In the genomic region with DNA sequence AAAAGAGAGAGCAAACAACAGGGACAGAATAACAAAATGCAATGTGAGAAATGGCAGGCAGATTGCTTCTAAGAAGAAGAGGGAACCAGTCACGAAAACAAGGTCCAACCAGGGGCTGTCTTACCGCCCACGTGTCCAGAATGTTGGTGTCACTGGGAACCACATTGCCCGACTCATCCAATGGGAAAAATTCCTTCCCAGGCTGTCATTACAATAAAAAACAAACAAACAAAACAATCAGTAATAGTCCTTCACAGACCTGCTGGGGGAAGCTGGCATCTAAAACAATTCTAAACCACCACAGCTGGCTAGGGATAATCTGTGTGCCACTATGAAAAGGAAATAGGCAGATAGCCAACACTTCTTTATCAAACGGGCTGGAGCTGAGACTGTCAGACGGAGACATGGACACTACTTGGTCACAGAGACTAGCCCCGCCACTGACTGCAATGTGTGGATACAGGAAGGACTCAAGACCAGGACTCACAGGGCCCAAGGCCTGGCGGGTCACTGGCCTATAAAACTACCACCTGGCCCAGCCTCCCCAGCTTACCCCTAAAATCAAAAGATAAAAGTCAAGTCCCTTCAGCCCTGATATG, we compare ENCODE assay signal across 22 cellular contexts. TPM values are rescaled to one million over a fixed set of nuclear protein-coding genes. Genes with fewer than 3 reads are reported as not detected.
A peak's percentile ranks its signal among the peaks of the same experiment; 100 is the strongest.
DNase-seq lines count a peak whose midpoint lies in the region; ATAC-seq and TF ChIP-seq lines count a peak whose summit lies in the region.
"Had no signal": no experiment of that assay in that cellular context is flagged by ENCODE, and none has a peak within 500 bp of the region (broad histone marks: within the 10 kb centered on the region; RNA-seq: fewer than 3 reads in every experiment).

No MANE protein-coding gene starts in this region.

- no peaks in the 10 kb centered on the region for H4K20me1 ChIP-seq in fibroblast of lung (ENCODE audit: control insufficient read depth, extremely low read depth, insufficient read depth, low read length)

- no peak overlapping the region for H2AFZ ChIP-seq in fibroblast of lung (ENCODE audit: low read length)

- peaks cover 3% of the 10 kb centered on the region for H3K79me2 ChIP-seq in fibroblast of lung (ENCODE audit: control insufficient read depth, insufficient read depth, low read length)

- no TSS peak for BruUV-seq in MCF 10A (replicated peaks; lab: Mats Ljungman, UMichigan)

- POLR2A ChIA-PET in MCF 10A (lab: Yijun Ruan, JAX): interaction anchor here (1.0 kb wide), 1 partner anchor 12 kb away, joined by 3 read pairs; no protein-coding TSS in a partner anchor

- H3K4me1 ChIP-seq in breast epithelium: no peaks in the 10 kb centered on the region
- H3K4me1 ChIP-seq in RWPE2 (ENCODE audit: insufficient read depth, poor library complexity, severe bottlenecking): peaks cover 10% of the 10 kb centered on the region
- H3K4me1 ChIP-seq in fibroblast of lung (ENCODE audit: control insufficient read depth, extremely low read depth, insufficient read depth, low read length): peaks cover 37% of the 10 kb centered on the region

- peak overlapping the region; percentile 89 for H3K27ac Mint-ChIP-seq in MCF 10A (ENCODE audit: low read depth, unreplicated experiment)
- H3K27ac Mint-ChIP-seq in stimulated activated effector memory CD8-positive, alpha-beta T cell treated with anti-CD3 and anti-CD28 coated beads, Interleukin-12 subunit alpha, Interleukin-12 subunit beta, amount 100 ng/mL, for 72 hours: peak overlapping the region; percentile 79
- H3K27ac Mint-ChIP-seq: activated CD4-positive, alpha-beta memory T cell treated with anti-CD3 and anti-CD28 coated beads, Interleukin-2, amount 10 ng/mL, durations not matched to agents 7 days and 5 days; activated naive CD8-positive, alpha-beta T cell; natural killer cell treated with Interleukin-12 subunit alpha and Interleukin-12 subunit beta and Interleukin-15 and Interleukin-18, amount 100 ng/mL, for 72 hours; stimulated activated memory B cell treated with anti-CD40 and anti-IgM and Interleukin-4, amounts not matched to agents 10 μg/mL and 1 μg/mL and 100 μg/mL, for 72 hours had no signal

- TF ChIP-seq CTCF in MCF 10A (IDR thresholded peaks at IDR 0.05; ENCODE audit: unreplicated experiment): no peak
- no peak for TF ChIP-seq CTCF in breast epithelium (IDR thresholded peaks at IDR 0.05)
- no peak for TF ChIP-seq CTCF in RWPE2 (IDR thresholded peaks at IDR 0.05; ENCODE audit: poor library complexity, severe bottlenecking)
- TF ChIP-seq CTCF in fibroblast of lung (conservative IDR thresholded peaks at IDR 0.05 in 1 of 2, IDR thresholded peaks at IDR 0.05 in 1 of 2; ENCODE audit: low read depth in 1 of 2, low read length in 2 of 2): no peak

- H3K4me3 ChIP-seq in breast epithelium (no peak overlapping the region), RWPE2 (ENCODE audit: severe bottlenecking) (no peak overlapping the region), fibroblast of lung (replicated peaks in 1 of 4; ENCODE audit: control extremely low read depth in 1 of 4, insufficient read depth in 1 of 4, low read depth in 3 of 4, low read length in 4 of 4) (no peak overlapping the region)
- H3K4me3 ChIP-seq: lung, thyroid gland had no signal

- intact Hi-C loops in MCF 10A (cut with micrococcal nuclease): no loop called here
- intact Hi-C loops in breast epithelium (cut with DNase I; ENCODE audit: low total_unique reads): no loop called here

- no peak overlapping the region for H3K9ac ChIP-seq in fibroblast of lung (ENCODE audit: insufficient read depth, low read length)

- no peak overlapping the region for H3K27ac ChIP-seq in breast epithelium
- peak overlapping the region; percentile 42 for H3K27ac ChIP-seq in RWPE2 (ENCODE audit: poor library complexity, severe bottlenecking)
- H3K27ac ChIP-seq in fibroblast of lung (ENCODE audit: insufficient read depth, low read length): peak overlapping the region; percentile 81
- H3K27ac ChIP-seq: thyroid gland, VCaP had no signal

- H3K9me3 Mint-ChIP-seq in MCF 10A (ENCODE audit: unreplicated experiment): no peaks in the 10 kb centered on the region
- no peaks in the 10 kb centered on the region for H3K9me3 Mint-ChIP-seq in stimulated activated effector memory CD8-positive, alpha-beta T cell treated with anti-CD3 and anti-CD28 coated beads, Interleukin-12 subunit alpha, Interleukin-12 subunit beta, amount 100 ng/mL, for 72 hours
- H3K9me3 Mint-ChIP-seq: activated CD4-positive, alpha-beta memory T cell treated with anti-CD3 and anti-CD28 coated beads, Interleukin-2, amount 10 ng/mL, durations not matched to agents 7 days and 5 days; natural killer cell treated with Interleukin-12 subunit alpha and Interleukin-12 subunit beta and Interleukin-15 and Interleukin-18, amount 100 ng/mL, for 72 hours; stimulated activated memory B cell treated with anti-CD40 and anti-IgM and Interleukin-4, amounts not matched to agents 10 μg/mL and 1 μg/mL and 100 μg/mL, for 72 hours had no signal

- no peak overlapping the region for H3K4me3 Mint-ChIP-seq in MCF 10A (ENCODE audit: unreplicated experiment)
- H3K4me3 Mint-ChIP-seq in stimulated activated effector memory CD8-positive, alpha-beta T cell treated with anti-CD3 and anti-CD28 coated beads, Interleukin-12 subunit alpha, Interleukin-12 subunit beta, amount 100 ng/mL, for 72 hours: no peak overlapping the region
- H3K4me3 Mint-ChIP-seq: activated CD4-positive, alpha-beta memory T cell treated with anti-CD3 and anti-CD28 coated beads, Interleukin-2, amount 10 ng/mL, durations not matched to agents 7 days and 5 days; activated naive CD8-positive, alpha-beta T cell; natural killer cell treated with Interleukin-12 subunit alpha and Interleukin-12 subunit beta and Interleukin-15 and Interleukin-18, amount 100 ng/mL, for 72 hours; stimulated activated memory B cell treated with anti-CD40 and anti-IgM and Interleukin-4, amounts not matched to agents 10 μg/mL and 1 μg/mL and 100 μg/mL, for 72 hours had no signal

- TF ChIP-seq POLR2A in breast epithelium (IDR thresholded peaks at IDR 0.05): no peak

- CTCF ChIA-PET in MCF 10A (lab: Yijun Ruan, JAX): interaction anchor here (0.6 to 3.7 kb wide), 5 partner anchors 9 to 63 kb away, joined by 5 to 20 read pairs (median 6); a partner anchor contains a TSS

- H3K36me3 Mint-ChIP-seq in MCF 10A (ENCODE audit: insufficient read depth, unreplicated experiment): peaks cover 50% of the 10 kb centered on the region
- peaks cover 63% of the 10 kb centered on the region for H3K36me3 Mint-ChIP-seq in stimulated activated effector memory CD8-positive, alpha-beta T cell treated with anti-CD3 and anti-CD28 coated beads, Interleukin-12 subunit alpha, Interleukin-12 subunit beta, amount 100 ng/mL, for 72 hours

- H3K4me2 ChIP-seq in fibroblast of lung (ENCODE audit: extremely low read depth, insufficient read depth, low read length): peak overlapping the region; percentile 35

- H3K27me3 Mint-ChIP-seq in MCF 10A (ENCODE audit: insufficient read depth, unreplicated experiment): no peaks in the 10 kb centered on the region
- H3K27me3 Mint-ChIP-seq: activated CD4-positive, alpha-beta memory T cell treated with anti-CD3 and anti-CD28 coated beads, Interleukin-2, amount 10 ng/mL, durations not matched to agents 7 days and 5 days; activated naive CD8-positive, alpha-beta T cell; natural killer cell treated with Interleukin-12 subunit alpha and Interleukin-12 subunit beta and Interleukin-15 and Interleukin-18, amount 100 ng/mL, for 72 hours; stimulated activated memory B cell treated with anti-CD40 and anti-IgM and Interleukin-4, amounts not matched to agents 10 μg/mL and 1 μg/mL and 100 μg/mL, for 72 hours had no signal

- no peak for ATAC-seq in RWPE2 (ENCODE audit: low read depth)
- no peak for ATAC-seq in stimulated activated effector memory CD8-positive, alpha-beta T cell treated with anti-CD3 and anti-CD28 coated beads, Interleukin-12 subunit alpha, Interleukin-12 subunit beta, amount 100 ng/mL, for 72 hours
- ATAC-seq: esophagus mucosa; natural killer cell treated with Interleukin-12 subunit alpha and Interleukin-12 subunit beta and Interleukin-15 and Interleukin-18, amount 100 ng/mL, for 72 hours; stimulated activated memory B cell treated with anti-CD40 and anti-IgM and Interleukin-4, amounts not matched to agents 10 μg/mL and 1 μg/mL and 100 μg/mL, for 72 hours had no signal

- H3K9me3 ChIP-seq in breast epithelium: no peaks in the 10 kb centered on the region
- H3K9me3 ChIP-seq in RWPE2 (ENCODE audit: severe bottlenecking): no peaks in the 10 kb centered on the region
- no peaks in the 10 kb centered on the region for H3K9me3 ChIP-seq in fibroblast of lung (ENCODE audit: control insufficient read depth, insufficient read depth, low read depth, low read length)
- H3K9me3 ChIP-seq: thyroid gland had no signal

- H3K4me1 Mint-ChIP-seq in MCF 10A (ENCODE audit: insufficient read depth, unreplicated experiment): peaks cover 22% of the 10 kb centered on the region
- peaks cover 18% of the 10 kb centered on the region for H3K4me1 Mint-ChIP-seq in stimulated activated effector memory CD8-positive, alpha-beta T cell treated with anti-CD3 and anti-CD28 coated beads, Interleukin-12 subunit alpha, Interleukin-12 subunit beta, amount 100 ng/mL, for 72 hours

- DNase-seq in MCF 10A (ENCODE audit: unreplicated experiment) (no peak), breast epithelium (ENCODE audit: low spot score in 2 of 2) (no peak), RWPE2 (ENCODE audit: low spot score) (no peak), fibroblast of lung (ENCODE audit: low read depth in 2 of 2) (no peak), HT-29 (ENCODE audit: low spot score) (no peak), NCI-H226 (no peak)
- no peak for DNase-seq in stimulated activated effector memory CD8-positive, alpha-beta T cell treated with anti-CD3 and anti-CD28 coated beads, Interleukin-12 subunit alpha, Interleukin-12 subunit beta, amount 100 ng/mL, for 72 hours (ENCODE audit: low spot score in 2 of 2)
- DNase-seq in activated CD4-positive, alpha-beta T cell treated with anti-CD3 and anti-CD28 coated beads, Interleukin-2, amount 50 U/mL, for 4 hours: no peak
- DNase-seq: activated CD4-positive, alpha-beta memory T cell treated with anti-CD3 and anti-CD28 coated beads, Interleukin-2, amount 10 ng/mL, durations not matched to agents 7 days and 5 days; activated T-cell treated with anti-CD3 and anti-CD28 coated beads, Interleukin-2, amount 50 U/mL, for 48 hours; brain microvascular endothelial cell; DMS79; NCI-H146; NCI-H345; NK-92 treated with Interleukin-12 subunit alpha and Interleukin-12 subunit beta, amount 100 ng/mL, for 24 hours had no signal

- H3K27me3 ChIP-seq in breast epithelium (no peaks in the 10 kb centered on the region), RWPE2 (ENCODE audit: insufficient read depth, poor library complexity, severe bottlenecking) (no peaks in the 10 kb centered on the region), fibroblast of lung (ENCODE audit: control insufficient read depth, insufficient read depth, low read length) (no peaks in the 10 kb centered on the region)
- H3K27me3 ChIP-seq: brain microvascular endothelial cell, thyroid gland had no signal

- H3K36me3 ChIP-seq in breast epithelium (peaks cover 8% of the 10 kb centered on the region), RWPE2 (ENCODE audit: low read depth) (peaks cover 50% of the 10 kb centered on the region), fibroblast of lung (ENCODE audit: control insufficient read depth, insufficient read depth, low read length) (peaks cover 28% of the 10 kb centered on the region)

RNA-seq across cellular contexts. Expression of a gene that starts 9.2 kb away (rescaled TPM):
- total RNA-seq in MCF 10A (2022) (115 and 128 TPM in 2 replicates), breast epithelium (100 to 1,000 TPM in 1 of 3 donors, 10 to 100 TPM in 2; 55.0 to 200 (median 57.4) TPM), fibroblast of lung (89.6 and 213 TPM in 2 replicates)
- 170 and 238 TPM in 2 replicates for polyA plus RNA-seq in fibroblast of lung
- polyA plus RNA-seq in fibroblast of lung (2012): 142 and 209 TPM in 2 replicates
- 87.7 and 121 TPM in 2 replicates for polyA minus RNA-seq in fibroblast of lung (ENCODE audit: low replicate concordance)
- total RNA-seq in HT-29 (2014; rRNA removed; shearing (Covaris generic)): not detected in 2 replicates

Comparison
In these comparisons a context has a peak if more than half of its experiments do, and no peak if none do; other contexts are left out.
1. H3K27ac ChIP-seq: peak in RWPE2 (single experiment) and fibroblast of lung (single experiment); none in breast epithelium (0 of 2).
2. RNA of a gene that starts 9.2 kb away (total RNA-seq): 89.6 to 213 TPM in fibroblast of lung, 115 to 128 TPM in MCF 10A and 55.0 to 200 TPM in breast epithelium; not detected in HT-29; every median in the first group is over 10 times any median in the second.